24 cellular contexts compared by ENCODE assay signal in genomic region chr17:37206299-37206698, GRCh38.
"Had no signal": no experiment of that assay in that cellular context is flagged by ENCODE, and none has a peak within 500 bp of the region (broad histone marks: within the 10 kb centered on the region; RNA-seq: fewer than 3 reads in every experiment).

No MANE protein-coding gene starts in this region.

- H3K27ac ChIP-seq: colonic mucosa, epithelial cell of prostate, esophagus squamous epithelium, gastrocnemius medialis, heart right ventricle, lower lobe of right lung had no signal

- DNase-seq: colonic mucosa; effector CD8-positive, alpha-beta T cell; effector memory CD8-positive, alpha-beta T cell; endodermal cell; erythroblast; esophagus squamous epithelium; foreskin fibroblast; foreskin melanocyte; gastrocnemius medialis; glutamatergic neuron; head of caudate nucleus; heart right ventricle; hippocampal formation; islet precursor cell; kidney; kidney glomerular epithelial cell; left colon; left ventricle myocardium superior; lower lobe of right lung; mesenchymal stem cell; mucosa of descending colon had no signal

- H3K4me3 ChIP-seq: colonic mucosa, esophagus squamous epithelium, gastrocnemius medialis, heart right ventricle, lower lobe of right lung, mucosa of descending colon had no signal

- H3K27me3 ChIP-seq: colonic mucosa, esophagus squamous epithelium, gastrocnemius medialis, heart right ventricle had no signal

- ATAC-seq: effector memory CD8-positive, alpha-beta T cell; esophagus mucosa; gastrocnemius medialis; heart right ventricle; left colon; left lobe of liver; left ventricle myocardium superior; lower lobe of right lung; mucosa of descending colon had no signal

- H3K9me3 ChIP-seq: colonic mucosa, esophagus squamous epithelium, gastrocnemius medialis, heart right ventricle, lower lobe of right lung, mucosa of descending colon had no signal

- H3K4me1 ChIP-seq: colonic mucosa, esophagus squamous epithelium, gastrocnemius medialis, heart right ventricle, lower lobe of right lung had no signal

- H3K36me3 ChIP-seq: colonic mucosa had no signal
